ENCODE assay signal across 1 cellular context in the genomic region with DNA sequence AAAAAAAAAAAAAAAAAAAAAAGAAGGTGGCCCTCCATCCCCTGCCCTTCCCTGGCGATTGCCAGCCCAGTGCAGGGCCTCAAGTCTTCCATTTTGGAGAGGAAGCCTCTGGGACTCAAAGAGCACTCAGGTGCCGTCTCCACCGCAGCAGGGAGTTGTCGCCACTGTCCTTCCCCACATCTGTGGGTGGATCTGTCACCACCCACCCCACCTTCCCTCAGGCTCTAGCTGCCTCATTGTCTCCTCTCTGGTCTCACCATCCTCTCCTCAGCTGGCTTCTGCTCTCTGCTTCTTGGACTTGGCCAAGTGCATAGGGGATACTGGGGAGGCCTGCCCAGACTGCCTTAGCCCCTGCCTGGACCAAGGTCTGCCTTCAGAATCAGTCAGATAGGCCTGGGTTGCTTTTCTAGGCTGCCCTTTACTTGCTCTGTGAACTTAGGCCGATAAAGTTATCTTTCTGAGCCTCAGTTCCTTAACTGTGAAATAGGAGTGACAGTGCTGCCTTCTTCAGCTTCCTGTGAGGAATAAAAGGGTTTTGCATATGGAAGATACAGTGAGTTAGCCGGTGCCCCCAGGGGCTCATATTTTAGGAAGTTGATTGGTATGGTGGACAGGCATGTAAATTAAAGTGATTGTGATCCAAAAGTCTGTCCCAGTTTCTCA.
TF ChIP-seq lines count a peak whose summit lies in the region.

No MANE protein-coding gene starts in this region.

TF ChIP-seq in K562, 482 proteins besides CTCF, POLR2A, EP300 and RAD21 (continued from another document):
- TF ChIP-seq, protein P1, sequence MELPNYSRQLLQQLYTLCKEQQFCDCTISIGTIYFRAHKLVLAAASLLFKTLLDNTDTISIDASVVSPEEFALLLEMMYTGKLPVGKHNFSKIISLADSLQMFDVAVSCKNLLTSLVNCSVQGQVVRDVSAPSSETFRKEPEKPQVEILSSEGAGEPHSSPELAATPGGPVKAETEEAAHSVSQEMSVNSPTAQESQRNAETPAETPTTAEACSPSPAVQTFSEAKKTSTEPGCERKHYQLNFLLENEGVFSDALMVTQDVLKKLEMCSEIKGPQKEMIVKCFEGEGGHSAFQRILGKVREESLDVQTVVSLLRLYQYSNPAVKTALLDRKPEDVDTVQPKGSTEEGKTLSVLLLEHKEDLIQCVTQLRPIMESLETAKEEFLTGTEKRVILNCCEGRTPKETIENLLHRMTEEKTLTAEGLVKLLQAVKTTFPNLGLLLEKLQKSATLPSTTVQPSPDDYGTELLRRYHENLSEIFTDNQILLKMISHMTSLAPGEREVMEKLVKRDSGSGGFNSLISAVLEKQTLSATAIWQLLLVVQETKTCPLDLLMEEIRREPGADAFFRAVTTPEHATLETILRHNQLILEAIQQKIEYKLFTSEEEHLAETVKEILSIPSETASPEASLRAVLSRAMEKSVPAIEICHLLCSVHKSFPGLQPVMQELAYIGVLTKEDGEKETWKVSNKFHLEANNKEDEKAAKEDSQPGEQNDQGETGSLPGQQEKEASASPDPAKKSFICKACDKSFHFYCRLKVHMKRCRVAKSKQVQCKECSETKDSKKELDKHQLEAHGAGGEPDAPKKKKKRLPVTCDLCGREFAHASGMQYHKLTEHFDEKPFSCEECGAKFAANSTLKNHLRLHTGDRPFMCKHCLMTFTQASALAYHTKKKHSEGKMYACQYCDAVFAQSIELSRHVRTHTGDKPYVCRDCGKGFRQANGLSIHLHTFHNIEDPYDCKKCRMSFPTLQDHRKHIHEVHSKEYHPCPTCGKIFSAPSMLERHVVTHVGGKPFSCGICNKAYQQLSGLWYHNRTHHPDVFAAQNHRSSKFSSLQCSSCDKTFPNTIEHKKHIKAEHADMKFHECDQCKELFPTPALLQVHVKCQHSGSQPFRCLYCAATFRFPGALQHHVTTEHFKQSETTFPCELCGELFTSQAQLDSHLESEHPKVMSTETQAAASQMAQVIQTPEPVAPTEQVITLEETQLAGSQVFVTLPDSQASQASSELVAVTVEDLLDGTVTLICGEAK (IDR thresholded peaks at IDR 0.05), result peak; percentile 44; the same call in 1 of the 2 replicates
- TF ChIP-seq, protein P1 (CRISPR knock-in tag; IDR thresholded peaks at IDR 0.05), result no peak
- TF ChIP-seq, protein P2, sequence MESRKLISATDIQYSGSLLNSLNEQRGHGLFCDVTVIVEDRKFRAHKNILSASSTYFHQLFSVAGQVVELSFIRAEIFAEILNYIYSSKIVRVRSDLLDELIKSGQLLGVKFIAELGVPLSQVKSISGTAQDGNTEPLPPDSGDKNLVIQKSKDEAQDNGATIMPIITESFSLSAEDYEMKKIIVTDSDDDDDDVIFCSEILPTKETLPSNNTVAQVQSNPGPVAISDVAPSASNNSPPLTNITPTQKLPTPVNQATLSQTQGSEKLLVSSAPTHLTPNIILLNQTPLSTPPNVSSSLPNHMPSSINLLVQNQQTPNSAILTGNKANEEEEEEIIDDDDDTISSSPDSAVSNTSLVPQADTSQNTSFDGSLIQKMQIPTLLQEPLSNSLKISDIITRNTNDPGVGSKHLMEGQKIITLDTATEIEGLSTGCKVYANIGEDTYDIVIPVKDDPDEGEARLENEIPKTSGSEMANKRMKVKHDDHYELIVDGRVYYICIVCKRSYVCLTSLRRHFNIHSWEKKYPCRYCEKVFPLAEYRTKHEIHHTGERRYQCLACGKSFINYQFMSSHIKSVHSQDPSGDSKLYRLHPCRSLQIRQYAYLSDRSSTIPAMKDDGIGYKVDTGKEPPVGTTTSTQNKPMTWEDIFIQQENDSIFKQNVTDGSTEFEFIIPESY (CRISPR knock-in tag; IDR thresholded peaks at IDR 0.05), result 0 out of 2 replicates have a peak, but pooled peaks have one; percentile 4
- TF ChIP-seq, protein P3, sequence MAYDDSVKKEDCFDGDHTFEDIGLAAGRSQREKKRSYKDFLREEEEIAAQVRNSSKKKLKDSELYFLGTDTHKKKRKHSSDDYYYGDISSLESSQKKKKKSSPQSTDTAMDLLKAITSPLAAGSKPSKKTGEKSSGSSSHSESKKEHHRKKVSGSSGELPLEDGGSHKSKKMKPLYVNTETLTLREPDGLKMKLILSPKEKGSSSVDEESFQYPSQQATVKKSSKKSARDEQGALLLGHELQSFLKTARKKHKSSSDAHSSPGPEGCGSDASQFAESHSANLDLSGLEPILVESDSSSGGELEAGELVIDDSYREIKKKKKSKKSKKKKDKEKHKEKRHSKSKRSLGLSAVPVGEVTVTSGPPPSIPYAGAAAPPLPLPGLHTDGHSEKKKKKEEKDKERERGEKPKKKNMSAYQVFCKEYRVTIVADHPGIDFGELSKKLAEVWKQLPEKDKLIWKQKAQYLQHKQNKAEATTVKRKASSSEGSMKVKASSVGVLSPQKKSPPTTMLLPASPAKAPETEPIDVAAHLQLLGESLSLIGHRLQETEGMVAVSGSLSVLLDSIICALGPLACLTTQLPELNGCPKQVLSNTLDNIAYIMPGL (CRISPR knock-in tag; IDR thresholded peaks at IDR 0.05), result no peak
- TF ChIP-seq PBX2 (CRISPR knock-in tag; IDR thresholded peaks at IDR 0.05; ENCODE audit: low read depth) (no peak), PBX2 (tag; conservative IDR thresholded peaks at IDR 0.05; ENCODE audit: low read depth) (peak; percentile 18; the same call in 1 of the 2 replicates), DPF2 (IDR thresholded peaks at IDR 0.05) (peak; percentile 53; the same call in 1 of the 2 replicates), TCF3 (CRISPR knock-in tag; IDR thresholded peaks at IDR 0.05) (peak; percentile 49; the same call in 1 of the 2 replicates), TCF7 (IDR thresholded peaks at IDR 0.05; ENCODE audit: borderline replicate concordance) (no peak), PKNOX1 (IDR thresholded peaks at IDR 0.05) (peak; percentile 30; the same call in 1 of the 2 replicates), ASH1L (IDR thresholded peaks at IDR 0.05; ENCODE audit: borderline replicate concordance, low read depth, partially characterized antibody) (no peak), MAZ (CRISPR knock-in tag; conservative IDR thresholded peaks at IDR 0.05 in 1 of 2, IDR thresholded peaks at IDR 0.05 in 1 of 2) (no peak), MBD2 (IDR thresholded peaks at IDR 0.05; ENCODE audit: borderline replicate concordance, low read depth) (no peak), ELF4 (CRISPR knock-in tag; IDR thresholded peaks at IDR 0.05) (0 out of 2 replicates have a peak, but pooled peaks have one; percentile 7), ZNF384 (IDR thresholded peaks at IDR 0.05; ENCODE audit: low read depth, low read length) (peak; percentile 37; the same call in 1 of the 2 replicates), BMI1 (IDR thresholded peaks at IDR 0.05; ENCODE audit: low read length) (no peak), ZBTB7A (IDR thresholded peaks at IDR 0.05; ENCODE audit: borderline replicate concordance, control insufficient read depth, low read depth, low read length) (no peak)
- TF ChIP-seq, protein P4, sequence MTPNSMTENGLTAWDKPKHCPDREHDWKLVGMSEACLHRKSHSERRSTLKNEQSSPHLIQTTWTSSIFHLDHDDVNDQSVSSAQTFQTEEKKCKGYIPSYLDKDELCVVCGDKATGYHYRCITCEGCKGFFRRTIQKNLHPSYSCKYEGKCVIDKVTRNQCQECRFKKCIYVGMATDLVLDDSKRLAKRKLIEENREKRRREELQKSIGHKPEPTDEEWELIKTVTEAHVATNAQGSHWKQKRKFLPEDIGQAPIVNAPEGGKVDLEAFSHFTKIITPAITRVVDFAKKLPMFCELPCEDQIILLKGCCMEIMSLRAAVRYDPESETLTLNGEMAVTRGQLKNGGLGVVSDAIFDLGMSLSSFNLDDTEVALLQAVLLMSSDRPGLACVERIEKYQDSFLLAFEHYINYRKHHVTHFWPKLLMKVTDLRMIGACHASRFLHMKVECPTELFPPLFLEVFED (CRISPR knock-in tag; conservative IDR thresholded peaks at IDR 0.05), result 0 out of 2 replicates have a peak, but pooled peaks have one; percentile 27
- TF ChIP-seq, protein P5, sequence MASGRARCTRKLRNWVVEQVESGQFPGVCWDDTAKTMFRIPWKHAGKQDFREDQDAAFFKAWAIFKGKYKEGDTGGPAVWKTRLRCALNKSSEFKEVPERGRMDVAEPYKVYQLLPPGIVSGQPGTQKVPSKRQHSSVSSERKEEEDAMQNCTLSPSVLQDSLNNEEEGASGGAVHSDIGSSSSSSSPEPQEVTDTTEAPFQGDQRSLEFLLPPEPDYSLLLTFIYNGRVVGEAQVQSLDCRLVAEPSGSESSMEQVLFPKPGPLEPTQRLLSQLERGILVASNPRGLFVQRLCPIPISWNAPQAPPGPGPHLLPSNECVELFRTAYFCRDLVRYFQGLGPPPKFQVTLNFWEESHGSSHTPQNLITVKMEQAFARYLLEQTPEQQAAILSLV (tag; IDR thresholded peaks at IDR 0.05), result no peak
